17 cellular contexts compared by ENCODE assay signal in the genomic region with DNA sequence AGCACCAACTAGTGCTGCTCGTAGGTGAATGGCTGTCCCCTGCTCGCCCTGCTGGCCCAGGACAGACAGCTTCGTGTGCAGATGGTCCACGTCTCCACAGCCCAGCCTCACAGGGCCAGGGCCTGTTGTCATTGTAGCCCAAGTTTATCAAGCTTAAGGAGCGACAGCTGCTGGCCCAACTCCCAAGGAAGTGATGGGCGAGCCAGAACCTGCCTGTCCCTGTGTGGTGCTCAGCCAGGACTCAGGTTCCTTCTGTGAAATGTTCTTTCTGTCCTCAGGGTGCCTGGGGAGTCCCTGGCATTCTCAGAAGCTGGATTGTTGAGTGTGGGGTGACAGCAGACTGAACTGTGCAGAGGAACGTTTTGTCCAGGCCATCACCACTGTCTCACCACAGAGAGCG.
"Had no signal": no experiment of that assay in that cellular context is flagged by ENCODE, and none has a peak within 500 bp of the region (broad histone marks: within the 10 kb centered on the region; RNA-seq: fewer than 3 reads in every experiment).

No MANE protein-coding gene starts in this region.

- H3K4me3 ChIP-seq: heart left ventricle, sigmoid colon, tibial nerve, uterus had no signal

- DNase-seq: activated B cell treated with CpG ODN at 0.5 μM for 24 hours; activated CD4-positive, alpha-beta memory T cell treated with anti-CD3 and anti-CD28 coated beads, Interleukin-2, amount 10 ng/mL, durations not matched to agents 7 days and 5 days; activated CD4-positive, alpha-beta T cell treated with anti-CD3 and anti-CD28 coated beads for 4 hours; activated CD8-positive, alpha-beta memory T cell treated with anti-CD3 and anti-CD28 coated beads, Interleukin-2, amount 10 ng/mL, durations not matched to agents 7 days and 5 days; activated naive CD4-positive, alpha-beta T cell; activated naive CD8-positive, alpha-beta T cell treated with anti-CD3 and anti-CD28 coated beads, Interleukin-2, amount 10 ng/mL, durations not matched to agents 7 days and 5 days; activated T-cell treated with anti-CD3 and anti-CD28 coated beads, Interleukin-2, amount 50 U/mL, for 1 hour; amygdala; effector memory CD8-positive, alpha-beta T cell; heart left ventricle; sigmoid colon; stimulated activated CD4-positive, alpha-beta T cell treated with anti-CD3 and anti-CD28 coated beads, Interleukin-4, amount 100 ng/mL, for 4 hours; stimulated activated naive B cell treated with anti-CD40 and anti-IgM and Interleukin-4, amounts not matched to agents 10 μg/mL and 1 μg/mL and 100 μg/mL, for 72 hours had no signal

- H3K27me3 ChIP-seq: heart left ventricle, sigmoid colon, tibial nerve, uterus had no signal

- H3K36me3 ChIP-seq: sigmoid colon, uterus had no signal

- ATAC-seq: activated CD8-positive, alpha-beta memory T cell treated with anti-CD3 and anti-CD28 coated beads, Interleukin-2, amount 10 ng/mL, durations not matched to agents 7 days and 5 days; activated T-helper 17 cell treated with anti-CD3 and anti-CD28 coated beads, Interleukin-2, amount 50 U/mL, for 72 hours; effector memory CD8-positive, alpha-beta T cell; heart left ventricle; natural killer cell treated with Interleukin-12 subunit alpha and Interleukin-12 subunit beta and Interleukin-15 and Interleukin-18, amount 100 ng/mL, for 72 hours; stimulated activated naive B cell treated with anti-CD40 and anti-IgM and Interleukin-4, amounts not matched to agents 10 μg/mL and 1 μg/mL and 100 μg/mL, for 72 hours had no signal

- H3K4me1 ChIP-seq: heart left ventricle, sigmoid colon, tibial nerve, uterus had no signal

- H3K27ac ChIP-seq: heart left ventricle, sigmoid colon, tibial nerve, uterus had no signal

- H3K9me3 ChIP-seq: heart left ventricle, sigmoid colon, tibial nerve, uterus had no signal
